In the genomic region with DNA sequence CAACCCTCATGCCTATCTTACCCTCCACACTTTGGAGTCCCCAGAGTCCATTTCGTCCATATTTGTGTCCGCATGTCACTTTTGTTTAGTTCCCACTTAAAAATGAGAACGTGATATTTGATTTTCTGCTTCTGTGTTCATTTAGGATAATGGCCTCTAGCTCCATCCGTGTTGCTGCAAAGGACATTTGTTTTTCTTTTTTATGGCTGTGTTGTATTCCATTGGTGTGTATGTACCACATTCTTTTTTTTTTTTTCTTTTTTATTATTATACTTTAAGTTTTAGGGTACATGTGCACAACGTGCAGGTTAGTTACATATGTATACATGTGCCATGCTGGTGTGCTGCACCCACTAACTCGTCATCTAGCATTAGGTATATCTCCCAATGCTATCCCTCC, we compare ENCODE assay signal across 19 cellular contexts. TPM values are rescaled to one million over a fixed set of nuclear protein-coding genes. Genes with fewer than 3 reads are reported as not detected.
"Had no signal": no experiment of that assay in that cellular context is flagged by ENCODE, and none has a peak within 500 bp of the region (broad histone marks: within the 10 kb centered on the region; RNA-seq: fewer than 3 reads in every experiment).

No MANE protein-coding gene starts in this region.

RNA-seq across cellular contexts. Expression of a gene that starts 7.2 kb away (rescaled TPM):
- total RNA-seq: activated naive CD4-positive, alpha-beta T cell treated with anti-CD3 and anti-CD28 coated beads for 36 hours; activated naive CD4-positive, alpha-beta T cell treated with anti-CD3 and anti-CD28 coated beads, Interleukin-2, amount 50 U/mL, for 72 hours; activated naive CD8-positive, alpha-beta T cell treated with anti-CD3 and anti-CD28 coated beads for 36 hours; activated naive CD8-positive, alpha-beta T cell treated with anti-CD3 and anti-CD28 coated beads, Interleukin-2, amount 10 ng/mL, durations not matched to agents 7 days and 5 days; activated T-cell treated with anti-CD3 and anti-CD28 coated beads, Interleukin-2, amount 50 U/mL, for 4 hours; activated T-cell treated with anti-CD3 and anti-CD28 coated beads, Interleukin-2, amount 50 U/mL, for 72 hours; activated T-helper 1 cell treated with anti-CD3 and anti-CD28 coated beads, Interleukin-12 subunit alpha, Interleukin-12 subunit beta, Interleukin-2, Interleukin-4 antibody, amounts not matched to agents 30 ng/mL and 10 ng/mL and 1 ng/mL, durations not matched to agents 14 hours and 24 hours and 36 hours; activated T-helper 17 cell treated with anti-CD3 and anti-CD28 coated beads, Interleukin-2, amount 50 U/mL, for 72 hours; activated T-helper 2 cell treated with anti-CD3 and anti-CD28 coated beads, Interferon-gamma antibody, Interleukin-2, Interleukin-4, amounts not matched to agents 10 μg/mL and 5 μg/mL and 100 μg/mL, durations not matched to agents 14 hours and 24 hours and 36 hours; adrenal gland; aorta; ascending aorta; astrocyte; body of pancreas; breast epithelium; bronchial epithelial cell; cerebellum; chondrocyte had no signal
- polyA plus RNA-seq: adipose tissue, adrenal gland had no signal
